In genomic region chr2:27494944-27495554, GRCh38 we compare ENCODE assay signal across 7 cellular contexts. TPM values are rescaled to one million over a fixed set of nuclear protein-coding genes. Genes with fewer than 3 reads are reported as not detected.
DNase-seq lines count a peak whose midpoint lies in the region; ATAC-seq, FAIRE-seq and TF ChIP-seq lines count a peak whose summit lies in the region.

FNDC4 (minus strand) TSS chr2:27495200; CDS start chr2:27494679, 521 bp downstream.

- H2BK5ac ChIP-seq in mesendoderm (ENCODE audit: low read length), result no peak within 1 kb of the TSS

- no peaks in the 10 kb centered on the region for H3K36me3 Mint-ChIP-seq in T-helper 2 cell treated with Interferon-gamma antibody and Interleukin-4, amounts not matched to agents 5 μg/mL and 100 μg/mL, for 36 hours (ENCODE audit: low read depth)

- H3K36me3 ChIP-seq in endocrine pancreas (ENCODE audit: control insufficient read depth, insufficient read depth, low read length) (no peaks in the 10 kb centered on the region), mesendoderm (ENCODE audit: control insufficient read depth, insufficient read depth, low read length) (no peaks in the 10 kb centered on the region), thyroid gland (no peaks in the 10 kb centered on the region)

- intact Hi-C loops in thyroid gland (cut with DNase I), result loop anchor here (10.0 kb wide), 2 partner anchors 60 to 170 kb away; partner anchors contain the start of genes SLC4A1AP and SUPT7L

- no peak within 1 kb of the TSS for H2BK120ac ChIP-seq in mesendoderm (ENCODE audit: low read depth, low read length)

- peak; percentile 40; the same call in 1 of the 2 replicates for TF ChIP-seq POLR2A in H54 (IDR thresholded peaks at IDR 0.05; ENCODE audit: low read depth, low read length)
- peak in 1 of 2 donors; percentile 24 for TF ChIP-seq POLR2A in thyroid gland (IDR thresholded peaks at IDR 0.05)

- no peak within 1 kb of the TSS for H2AK5ac ChIP-seq in mesendoderm (ENCODE audit: low read length)

- H3K23ac ChIP-seq in mesendoderm (ENCODE audit: low read length), result no peak within 1 kb of the TSS

- H4K8ac ChIP-seq in mesendoderm (ENCODE audit: low read depth, low read length), result no peak within 1 kb of the TSS

- H3K79me2 ChIP-seq in mesendoderm (ENCODE audit: control insufficient read depth, insufficient read depth, low read length), result no peaks in the 10 kb centered on the region

- no peak within 1 kb of the TSS for H3K27ac Mint-ChIP-seq in T-helper 2 cell treated with Interferon-gamma antibody and Interleukin-4, amounts not matched to agents 5 μg/mL and 100 μg/mL, for 36 hours

- no CpG with 5 or more reads among the region's 70 CpGs for WGBS in mesendoderm (ENCODE audit: extremely low coverage, insufficient coverage, low lambda C conversion rate)
- 0 to 2% methylated on average over 15 to 32 of the region's 70 CpGs for WGBS in thyroid gland, 2 donors

- peak within 1 kb of the TSS; percentile 61 for H3K4me3 Mint-ChIP-seq in T-helper 2 cell treated with Interferon-gamma antibody and Interleukin-4, amounts not matched to agents 5 μg/mL and 100 μg/mL, for 36 hours

- peaks cover 54% of the 10 kb centered on the region for H3K27me3 Mint-ChIP-seq in T-helper 2 cell treated with Interferon-gamma antibody and Interleukin-4, amounts not matched to agents 5 μg/mL and 100 μg/mL, for 36 hours (ENCODE audit: low read depth)

- peak within 1 kb of the TSS; percentile 86 for H3K56ac ChIP-seq in mesendoderm (ENCODE audit: low read length)

- peaks cover 13% of the 10 kb centered on the region for H3K4me1 Mint-ChIP-seq in T-helper 2 cell treated with Interferon-gamma antibody and Interleukin-4, amounts not matched to agents 5 μg/mL and 100 μg/mL, for 36 hours (ENCODE audit: low read depth)

- peak within 1 kb of the TSS; percentile 20 for H3K18ac ChIP-seq in mesendoderm (ENCODE audit: low read length)

- no peak within 1 kb of the TSS for H3K4ac ChIP-seq in mesendoderm (ENCODE audit: low read depth, low read length)

- no peak for FAIRE-seq in H54 (lab: Jason Lieb, UNC)

- DNase-seq in H54 (ENCODE audit: insufficient read length, low spot score) (no peak), mesendoderm (peak; percentile 18), thyroid gland (peak; percentile 12 to 15)
- DNase-seq in T-helper 2 cell treated with Interferon-gamma antibody and Interleukin-4, amounts not matched to agents 5 μg/mL and 100 μg/mL, for 36 hours (ENCODE audit: low spot score), result peak; percentile 18

- ATAC-seq in HG02973 (IDR thresholded peaks at IDR 0.05; ENCODE audit: unreplicated experiment) (no peak), HG03139 (IDR thresholded peaks at IDR 0.05; ENCODE audit: unreplicated experiment) (no peak)

- no peaks in the 10 kb centered on the region for H3K27me3 ChIP-seq in endocrine pancreas (ENCODE audit: control insufficient read depth, insufficient read depth, low read length)
- H3K27me3 ChIP-seq in mesendoderm (ENCODE audit: insufficient read depth, low read length, poor library complexity), result peaks cover 5% of the 10 kb centered on the region
- H3K27me3 ChIP-seq in thyroid gland, result no peaks in the 10 kb centered on the region

- no peaks in the 10 kb centered on the region for H3K79me1 ChIP-seq in mesendoderm (ENCODE audit: low read length)

- H3K9me3 Mint-ChIP-seq in T-helper 2 cell treated with Interferon-gamma antibody and Interleukin-4, amounts not matched to agents 5 μg/mL and 100 μg/mL, for 36 hours, result no peaks in the 10 kb centered on the region

- H3K9ac ChIP-seq in endocrine pancreas (ENCODE audit: control insufficient read depth, insufficient read depth, low read length), result peak within 1 kb of the TSS; percentile 80
- H3K9ac ChIP-seq in mesendoderm (ENCODE audit: low read length), result peak within 1 kb of the TSS; percentile 72

- H3K27ac ChIP-seq in mesendoderm (ENCODE audit: low read depth, low read length) (no peak within 1 kb of the TSS), thyroid gland (peak within 1 kb of the TSS in 1 of 3 donors; percentile 38)

- H3K9me3 ChIP-seq in endocrine pancreas (ENCODE audit: control insufficient read depth, low read length) (no peaks in the 10 kb centered on the region), thyroid gland (no peaks in the 10 kb centered on the region)

- H3K4me3 ChIP-seq in endocrine pancreas (ENCODE audit: control insufficient read depth, insufficient read depth, low read length) (peak within 1 kb of the TSS; percentile 83), mesendoderm (ENCODE audit: low read length) (peak within 1 kb of the TSS; percentile 43), thyroid gland (replicated peaks in 1 of 3) (peak within 1 kb of the TSS; percentile 37 to 50 (median 38))

- H3K4me1 ChIP-seq in endocrine pancreas (ENCODE audit: control insufficient read depth, insufficient read depth, low read length), result no peaks in the 10 kb centered on the region
- H3K4me1 ChIP-seq in mesendoderm (ENCODE audit: control insufficient read depth, low read depth, low read length), result no peaks in the 10 kb centered on the region
- H3K4me1 ChIP-seq in thyroid gland, result peaks cover 0 to 8% of the 10 kb centered on the region in 2 donors

- H2BK15ac ChIP-seq in mesendoderm (replicated peaks; ENCODE audit: low read depth), result no peak within 1 kb of the TSS

- peak within 1 kb of the TSS; percentile 83 for H3K4me2 ChIP-seq in mesendoderm (ENCODE audit: low read length)

- no peak within 1 kb of the TSS for H4K5ac ChIP-seq in mesendoderm (ENCODE audit: low read length)

- no peak for TF ChIP-seq CTCF in thyroid gland (IDR thresholded peaks at IDR 0.05)

RNA-seq across cellular contexts. Expression of gene FNDC4, which starts in this region (rescaled TPM):
- polyA plus RNA-seq in mesendoderm (2013, experiment 1 of 2), result 2.7 TPM
- 3.1 TPM for polyA plus RNA-seq in mesendoderm (2013, experiment 2 of 2)
- total RNA-seq in thyroid gland, result 10 to 100 TPM in 1 of 4 donors, 1 to 10 TPM in 3; 4.0 to 17.7 (median 7.1) TPM
